9 cellular contexts compared by ENCODE assay signal in genomic region chr4:153084939-153085630, GRCh38.
DNase-seq lines count a peak whose midpoint lies in the region; ATAC-seq and TF ChIP-seq lines count a peak whose summit lies in the region.
"Had no signal": no experiment of that assay in that cellular context is flagged by ENCODE, and none has a peak within 500 bp of the region (broad histone marks: within the 10 kb centered on the region; RNA-seq: fewer than 3 reads in every experiment).

No MANE protein-coding gene starts in this region.

- DNase-seq in AG20443 (ENCODE audit: low spot score) (peak; percentile 88), OCI-LY7 (ENCODE audit: low spot score) (peak; percentile 68), esophagus muscularis mucosa (ENCODE audit: extremely low spot score) (no peak), natural killer cell (peak; percentile 79)
- DNase-seq in activated T-cell treated with anti-CD3 and anti-CD28 coated beads, Interleukin-2, amount 50 U/mL, for 24 hours: peak; percentile 94
- peak; percentile 71 for DNase-seq in stimulated activated naive B cell treated with anti-CD40 and anti-IgM and Interleukin-4, amounts not matched to agents 10 μg/mL and 1 μg/mL and 100 μg/mL, for 72 hours

- H3K4me1 ChIP-seq in OCI-LY7 (ENCODE audit: insufficient read depth, low read length, poor library complexity, severe bottlenecking) (peaks cover 4% of the 10 kb centered on the region), esophagus muscularis mucosa (peaks cover 5 to 27% (median 17%) of the 10 kb centered on the region in 4 donors)

- CTCF ChIA-PET in OCI-LY7 (lab: Charles Lee; ENCODE audit: unreplicated experiment): interaction anchor here (0.6 to 3.0 kb wide), 3 partner anchors 42 to 303 kb away, joined by 3 to 15 read pairs (median 5); no protein-coding TSS in a partner anchor

- no peak for TF ChIP-seq POLR2A in esophagus muscularis mucosa (IDR thresholded peaks at IDR 0.05; ENCODE audit: low read depth)

- peaks cover 50% of the 10 kb centered on the region for H3K4me1 Mint-ChIP-seq in activated T-cell treated with anti-CD3 and anti-CD28 coated beads, Interleukin-2, amount 50 U/mL, for 24 hours (ENCODE audit: low read depth)
- peaks cover 32 to 34% of the 10 kb centered on the region in 2 donors for H3K4me1 Mint-ChIP-seq in natural killer cell
- peaks cover 26 to 46% of the 10 kb centered on the region in 2 donors for H3K4me1 Mint-ChIP-seq in stimulated activated naive B cell treated with anti-CD40 and anti-IgM and Interleukin-4, amounts not matched to agents 10 μg/mL and 1 μg/mL and 100 μg/mL, for 72 hours

- no TSS peak for BruUV-seq in OCI-LY7 (replicated peaks; lab: Mats Ljungman, UMichigan)

- peaks cover 5% of the 10 kb centered on the region for H3K27me3 Mint-ChIP-seq in activated T-cell treated with anti-CD3 and anti-CD28 coated beads, Interleukin-2, amount 50 U/mL, for 24 hours
- H3K27me3 Mint-ChIP-seq in natural killer cell (ENCODE audit: low read depth in 2 of 2): peaks cover 8 to 9% of the 10 kb centered on the region in 2 donors
- peaks cover 0 to 21% of the 10 kb centered on the region in 2 donors for H3K27me3 Mint-ChIP-seq in stimulated activated naive B cell treated with anti-CD40 and anti-IgM and Interleukin-4, amounts not matched to agents 10 μg/mL and 1 μg/mL and 100 μg/mL, for 72 hours

- no peaks in the 10 kb centered on the region for H3K36me3 Mint-ChIP-seq in activated T-cell treated with anti-CD3 and anti-CD28 coated beads, Interleukin-2, amount 50 U/mL, for 24 hours (ENCODE audit: low read depth)
- no peaks in the 10 kb centered on the region for H3K36me3 Mint-ChIP-seq in natural killer cell
- no peaks in the 10 kb centered on the region for H3K36me3 Mint-ChIP-seq in stimulated activated naive B cell treated with anti-CD40 and anti-IgM and Interleukin-4, amounts not matched to agents 10 μg/mL and 1 μg/mL and 100 μg/mL, for 72 hours
- H3K36me3 Mint-ChIP-seq: IgD-negative memory B cell had no signal

- peak overlapping the region; percentile 63 for H3K27ac Mint-ChIP-seq in activated T-cell treated with anti-CD3 and anti-CD28 coated beads, Interleukin-2, amount 50 U/mL, for 24 hours
- peak overlapping the region in 1 of 2 donors; percentile 23 for H3K27ac Mint-ChIP-seq in natural killer cell
- peak overlapping the region; percentile 68 for H3K27ac Mint-ChIP-seq in stimulated activated naive B cell treated with anti-CD40 and anti-IgM and Interleukin-4, amounts not matched to agents 10 μg/mL and 1 μg/mL and 100 μg/mL, for 72 hours

- no peaks in the 10 kb centered on the region for H3K9me3 Mint-ChIP-seq in activated T-cell treated with anti-CD3 and anti-CD28 coated beads, Interleukin-2, amount 50 U/mL, for 24 hours
- no peaks in the 10 kb centered on the region for H3K9me3 Mint-ChIP-seq in natural killer cell
- no peaks in the 10 kb centered on the region for H3K9me3 Mint-ChIP-seq in stimulated activated naive B cell treated with anti-CD40 and anti-IgM and Interleukin-4, amounts not matched to agents 10 μg/mL and 1 μg/mL and 100 μg/mL, for 72 hours
- H3K9me3 Mint-ChIP-seq: IgD-negative memory B cell had no signal

- H3K36me3 ChIP-seq in OCI-LY7 (ENCODE audit: insufficient read depth, low read length) (no peaks in the 10 kb centered on the region), esophagus muscularis mucosa (no peaks in the 10 kb centered on the region)

- no peak overlapping the region for H3K27ac ChIP-seq in OCI-LY7 (ENCODE audit: low read depth, low read length, poor library complexity, severe bottlenecking)
- no peak overlapping the region for H3K27ac ChIP-seq in esophagus muscularis mucosa (replicated peaks in 1 of 4)

- no peaks in the 10 kb centered on the region for H3K79me2 ChIP-seq in OCI-LY7 (ENCODE audit: insufficient read depth, low read depth, low read length)

- no peak overlapping the region for H3K4me2 ChIP-seq in OCI-LY7 (ENCODE audit: low read length)

- no peak overlapping the region for H3K4me3 ChIP-seq in OCI-LY7 (ENCODE audit: low read depth, low read length, poor library complexity, severe bottlenecking)
- H3K4me3 ChIP-seq in esophagus muscularis mucosa: no peak overlapping the region

- ATAC-seq in GM18861 (IDR thresholded peaks at IDR 0.05; ENCODE audit: unreplicated experiment) (peak; percentile 51), HG03378 (IDR thresholded peaks at IDR 0.05; ENCODE audit: unreplicated experiment) (peak; percentile 69), natural killer cell (peak; percentile 78 to 89 (median 81))
- peak; percentile 68 to 74 for ATAC-seq in stimulated activated naive B cell treated with anti-CD40 and anti-IgM and Interleukin-4, amounts not matched to agents 10 μg/mL and 1 μg/mL and 100 μg/mL, for 72 hours (replicated peaks)

- POLR2A ChIA-PET in OCI-LY7 (lab: Charles Lee): no interaction called here

- no peaks in the 10 kb centered on the region for H3K9me2 ChIP-seq in OCI-LY7 (ENCODE audit: insufficient read depth, low read length)

- no peak for TF ChIP-seq EP300 in esophagus muscularis mucosa (IDR thresholded peaks at IDR 0.05)

- H3K27me3 ChIP-seq in esophagus muscularis mucosa: no peaks in the 10 kb centered on the region

- 25% methylated on average over 7 of the region's 12 CpGs for WGBS in esophagus muscularis mucosa

- intact Hi-C loops in OCI-LY7 (cut with micrococcal nuclease; ENCODE audit: unreplicated experiment) (loop anchor here (1.0 to 10.0 kb wide), 5 partner anchors 43 to 562 kb away; partner anchors contain the start of genes ARFIP1 and TIGD4), esophagus muscularis mucosa (cut with DNase I) (loop anchor here (2.0 kb wide), 1 partner anchor 238 kb away; no protein-coding TSS in a partner anchor), natural killer cell (cut with micrococcal nuclease) (loop anchor here (1.0 kb wide), 1 partner anchor 239 kb away; no protein-coding TSS in a partner anchor)

- no peaks in the 10 kb centered on the region for H4K20me1 ChIP-seq in OCI-LY7 (ENCODE audit: insufficient read depth, low read length)

- peak; percentile 98 for TF ChIP-seq CTCF in OCI-LY7 (conservative IDR thresholded peaks at IDR 0.05; ENCODE audit: low read length)
- TF ChIP-seq CTCF in esophagus muscularis mucosa (IDR thresholded peaks at IDR 0.05): peak; percentile 84 to 99 (median 97)
- peak; percentile 94 for TF ChIP-seq CTCF in natural killer cell (IDR thresholded peaks at IDR 0.05)

- no peaks in the 10 kb centered on the region for H3K9me3 ChIP-seq in OCI-LY7 (ENCODE audit: low read length)
- H3K9me3 ChIP-seq in esophagus muscularis mucosa: no peaks in the 10 kb centered on the region

- peak overlapping the region; percentile 53; the same call in 1 of the 2 replicates for H2AFZ ChIP-seq in OCI-LY7 (ENCODE audit: low read length)

- H3K4me3 Mint-ChIP-seq in activated T-cell treated with anti-CD3 and anti-CD28 coated beads, Interleukin-2, amount 50 U/mL, for 24 hours: no peak overlapping the region
- H3K4me3 Mint-ChIP-seq in natural killer cell: no peak overlapping the region
- peak overlapping the region in 1 of 2 donors; percentile 1 for H3K4me3 Mint-ChIP-seq in stimulated activated naive B cell treated with anti-CD40 and anti-IgM and Interleukin-4, amounts not matched to agents 10 μg/mL and 1 μg/mL and 100 μg/mL, for 72 hours
